Comparison of ENCODE assay signal across 1 cellular context in the genomic region with DNA sequence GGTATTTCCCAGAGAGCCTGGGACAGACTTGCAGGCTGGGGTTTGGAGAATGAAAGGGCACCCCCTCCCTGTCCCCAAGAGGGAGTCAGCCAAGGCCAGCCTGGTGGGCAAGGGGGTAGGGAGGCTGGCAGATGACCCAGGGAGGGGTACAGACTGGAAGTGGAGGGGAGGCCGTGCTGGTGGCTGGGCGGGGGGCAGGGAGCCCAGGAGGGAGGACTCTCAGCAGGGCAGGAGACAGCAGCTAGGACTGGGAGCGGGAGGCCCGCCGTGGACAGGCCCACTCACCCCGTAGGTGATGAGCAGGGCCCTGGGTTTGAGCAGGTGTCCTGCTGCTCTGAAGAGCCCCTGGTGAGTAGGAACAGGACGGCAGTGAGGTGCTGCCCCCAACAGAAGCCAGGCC.
TF ChIP-seq lines count a peak whose summit lies in the region.

No MANE protein-coding gene starts in this region.

TF ChIP-seq in H1, 55 proteins besides CTCF, POLR2A, EP300 and RAD21:
- TF ChIP-seq EZH2 (IDR thresholded peaks at IDR 0.05; ENCODE audit: low read depth, low read length, severe bottlenecking), result no peak
- TF ChIP-seq SP1 (IDR thresholded peaks at IDR 0.05; ENCODE audit: low read depth, low read length), result no peak
- TF ChIP-seq CHD1 (IDR thresholded peaks at IDR 0.05; ENCODE audit: low read depth, low read length), result no peak
- TF ChIP-seq HDAC6 (IDR thresholded peaks at IDR 0.05; ENCODE audit: low read depth, low read length), result no peak
- no peak for TF ChIP-seq SP4 (IDR thresholded peaks at IDR 0.05; ENCODE audit: low read length)
- TF ChIP-seq RNF2 (IDR thresholded peaks at IDR 0.05; ENCODE audit: borderline replicate concordance, low read depth, low read length, missing control alignments, poor library complexity, severe bottlenecking), result no peak
- TF ChIP-seq RXRA (IDR thresholded peaks at IDR 0.05; ENCODE audit: insufficient read depth, low read depth, low read length), result no peak
